ENCODE assay signal across 18 cellular contexts in the genomic region with DNA sequence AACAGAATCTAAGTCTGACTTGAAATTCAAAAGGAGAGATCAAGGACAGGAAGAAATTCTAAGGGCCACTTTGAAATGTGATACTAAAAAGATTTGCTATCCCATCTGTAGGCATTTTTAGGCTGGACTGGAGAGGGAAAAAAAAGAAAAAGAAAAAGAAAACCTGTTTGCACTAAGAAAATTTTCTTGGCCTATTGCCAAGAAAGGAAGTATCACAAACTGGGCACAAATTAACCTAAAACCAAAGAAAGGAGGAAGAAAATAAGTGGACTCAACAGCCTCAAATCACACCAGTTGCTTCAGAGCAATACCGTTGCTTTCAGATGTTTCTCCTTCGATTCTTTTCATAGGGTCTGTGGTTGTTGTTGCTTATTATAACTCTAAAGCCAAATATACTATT.
A peak's percentile ranks its signal among the peaks of the same experiment; 100 is the strongest.
DNase-seq lines count a peak whose midpoint lies in the region; ATAC-seq, FAIRE-seq and TF ChIP-seq lines count a peak whose summit lies in the region.
"Had no signal": no experiment of that assay in that cellular context is flagged by ENCODE, and none has a peak within 500 bp of the region (broad histone marks: within the 10 kb centered on the region; RNA-seq: fewer than 3 reads in every experiment).

No MANE protein-coding gene starts in this region.

- H3K4me3 ChIP-seq in GM23338 (no peak overlapping the region), OCI-LY3 (ENCODE audit: low read length) (peak overlapping the region; percentile 76; the same call in 1 of the 2 replicates), kidney (ENCODE audit: low read length in 2 of 2) (no peak overlapping the region)

- TF ChIP-seq CTCF in GM23338 (conservative IDR thresholded peaks at IDR 0.05; ENCODE audit: low read depth in 2 of 2) (no peak), OCI-LY3 (IDR thresholded peaks at IDR 0.05; ENCODE audit: low read depth, low read length) (no peak), neural crest cell (conservative IDR thresholded peaks at IDR 0.05) (no peak), kidney (IDR thresholded peaks at IDR 0.05; ENCODE audit: borderline replicate concordance, extremely low read depth, insufficient read depth) (no peak), GM13976 (IDR thresholded peaks at IDR 0.05; ENCODE audit: borderline replicate concordance, control extremely low read depth, extremely low read depth, insufficient read depth, missing control alignments) (no peak)

- H2AFZ ChIP-seq in GM23338 (no peak overlapping the region), OCI-LY3 (ENCODE audit: low read depth, low read length) (no peak overlapping the region)

- H3K4me1 Mint-ChIP-seq in GM23338 (peaks cover 41% of the 10 kb centered on the region), neural crest cell (peaks cover 48% of the 10 kb centered on the region)

- H3K27me3 ChIP-seq in GM23338 (ENCODE audit: insufficient read depth) = no peaks in the 10 kb centered on the region
- no peaks in the 10 kb centered on the region for H3K27me3 ChIP-seq in OCI-LY3 (ENCODE audit: low read depth, low read length)
- H3K27me3 ChIP-seq: BE2C had no signal

- H3K36me3 Mint-ChIP-seq in GM23338 (ENCODE audit: low read depth) (no peaks in the 10 kb centered on the region), neural crest cell (ENCODE audit: low read depth) (no peaks in the 10 kb centered on the region)
- H3K36me3 Mint-ChIP-seq: CD8-positive, alpha-beta memory T cell had no signal

- H3K9ac ChIP-seq in OCI-LY3 (ENCODE audit: low read length) = no peak overlapping the region
- no peak overlapping the region for H3K9ac ChIP-seq in kidney (ENCODE audit: low read length in 2 of 2)

- FAIRE-seq in kidney (lab: Jason Lieb, UNC) = no peak

- intact Hi-C loops in kidney (cut with DNase I) = no loop called here

- H3K27ac Mint-ChIP-seq in GM23338 = no peak overlapping the region
- no peak overlapping the region for H3K27ac Mint-ChIP-seq in neural crest cell (ENCODE audit: unreplicated experiment)
- H3K27ac Mint-ChIP-seq: CD8-positive, alpha-beta memory T cell; H9 had no signal

- peak overlapping the region; percentile 64 for H3K4me2 ChIP-seq in GM23338
- H3K4me2 ChIP-seq in OCI-LY3 (ENCODE audit: low read length) = peak overlapping the region; percentile 87

- H3K4me1 ChIP-seq in GM23338 (ENCODE audit: insufficient read depth) (peaks cover 23% of the 10 kb centered on the region), OCI-LY3 (ENCODE audit: low read length) (peaks cover 15% of the 10 kb centered on the region), kidney (ENCODE audit: control insufficient read depth in 1 of 2, insufficient read depth in 1 of 2, low read depth in 1 of 2, low read length in 2 of 2) (peaks cover 0 to 2% of the 10 kb centered on the region in 2 donors)
- H3K4me1 ChIP-seq: BE2C had no signal

- no peaks in the 10 kb centered on the region; the same call in 1 of the 2 replicates for H3K9me2 ChIP-seq in GM23338 (ENCODE audit: insufficient read depth)

- ATAC-seq in GM23338 = no peak

- H3K9me3 ChIP-seq in OCI-LY3 (ENCODE audit: insufficient read depth, low read length) = no peaks in the 10 kb centered on the region
- no peaks in the 10 kb centered on the region for H3K9me3 ChIP-seq in kidney (ENCODE audit: control insufficient read depth in 1 of 2, low read length in 2 of 2)
- H3K9me3 ChIP-seq: BE2C had no signal

- H3K27ac ChIP-seq in GM23338 (ENCODE audit: low read depth) (no peak overlapping the region), OCI-LY3 (ENCODE audit: low read length) (no peak overlapping the region), kidney (ENCODE audit: low read depth in 2 of 2, low read length in 2 of 2) (no peak overlapping the region)
- H3K27ac ChIP-seq: 22Rv1 had no signal

- H3K79me2 ChIP-seq in GM23338 (replicated peaks; ENCODE audit: insufficient read depth) = no peaks in the 10 kb centered on the region
- no peaks in the 10 kb centered on the region for H3K79me2 ChIP-seq in OCI-LY3 (ENCODE audit: low read length)

- H3K9me3 Mint-ChIP-seq in GM23338 (no peaks in the 10 kb centered on the region), neural crest cell (no peaks in the 10 kb centered on the region)
- H3K9me3 Mint-ChIP-seq: CD8-positive, alpha-beta memory T cell; H9 had no signal

- in situ Hi-C loops in GM13976 (cut with MboI; ENCODE audit: low sequenced_read_pairs, unreplicated experiment) = no loop called here

- H3K36me3 ChIP-seq in GM23338 (ENCODE audit: insufficient read depth) = no peaks in the 10 kb centered on the region
- H3K36me3 ChIP-seq in OCI-LY3 (replicated peaks; ENCODE audit: low read depth, low read length) = no peaks in the 10 kb centered on the region
- no peaks in the 10 kb centered on the region for H3K36me3 ChIP-seq in kidney (ENCODE audit: control insufficient read depth in 1 of 2, insufficient read depth in 2 of 2, low read length in 2 of 2)
- H3K36me3 ChIP-seq: BE2C had no signal

- no peaks in the 10 kb centered on the region for H3F3A ChIP-seq in GM23338 (replicated peaks; ENCODE audit: low read depth)

- no peak overlapping the region for H3K4me3 Mint-ChIP-seq in GM23338
- peak overlapping the region; percentile 72 for H3K4me3 Mint-ChIP-seq in neural crest cell

- H4K20me1 ChIP-seq in GM23338 (replicated peaks; ENCODE audit: insufficient read depth) (no peaks in the 10 kb centered on the region), OCI-LY3 (ENCODE audit: insufficient read depth, low read length) (no peaks in the 10 kb centered on the region)

- peak; percentile 12 for DNase-seq in DMS 273 (lab: John Stamatoyannopoulos, UW; ENCODE audit: unreplicated experiment)
- DNase-seq in DMS 273 treated with DMSO at 0.1 percent for 48 hours (lab: John Stamatoyannopoulos, UW) = no peak
- DNase-seq in GM23338 (ENCODE audit: low spot score) = no peak
- no peak for DNase-seq in neural crest cell (ENCODE audit: low read depth, low spot score)
- DNase-seq in activated CD8-positive, alpha-beta memory T cell treated with anti-CD3 and anti-CD28 coated beads, Interleukin-2, amount 50 U/mL, for 4 hours = no peak
- no peak for DNase-seq in kidney
- no peak for DNase-seq in GM13976 (ENCODE audit: low spot score)
- DNase-seq: BE2C; CD8-positive, alpha-beta memory T cell; EL; H9; MM.1S; NCI-H1105 treated with DMSO at 0.1 percent for 48 hours; NCI-H1694 treated with DMSO at 0.1 percent for 48 hours; NCI-H2107; NCI-H524 treated with DMSO at 0.1 percent for 48 hours had no signal

- H3K27me3 Mint-ChIP-seq in GM23338 (ENCODE audit: insufficient read depth, low read depth, poor library complexity) (peaks cover 4% of the 10 kb centered on the region), neural crest cell (ENCODE audit: low read depth) (no peaks in the 10 kb centered on the region)

TF ChIP-seq in GM23338, 12 proteins besides CTCF, POLR2A, EP300 and RAD21 (continues in another document):
- TF ChIP-seq, protein P1, sequence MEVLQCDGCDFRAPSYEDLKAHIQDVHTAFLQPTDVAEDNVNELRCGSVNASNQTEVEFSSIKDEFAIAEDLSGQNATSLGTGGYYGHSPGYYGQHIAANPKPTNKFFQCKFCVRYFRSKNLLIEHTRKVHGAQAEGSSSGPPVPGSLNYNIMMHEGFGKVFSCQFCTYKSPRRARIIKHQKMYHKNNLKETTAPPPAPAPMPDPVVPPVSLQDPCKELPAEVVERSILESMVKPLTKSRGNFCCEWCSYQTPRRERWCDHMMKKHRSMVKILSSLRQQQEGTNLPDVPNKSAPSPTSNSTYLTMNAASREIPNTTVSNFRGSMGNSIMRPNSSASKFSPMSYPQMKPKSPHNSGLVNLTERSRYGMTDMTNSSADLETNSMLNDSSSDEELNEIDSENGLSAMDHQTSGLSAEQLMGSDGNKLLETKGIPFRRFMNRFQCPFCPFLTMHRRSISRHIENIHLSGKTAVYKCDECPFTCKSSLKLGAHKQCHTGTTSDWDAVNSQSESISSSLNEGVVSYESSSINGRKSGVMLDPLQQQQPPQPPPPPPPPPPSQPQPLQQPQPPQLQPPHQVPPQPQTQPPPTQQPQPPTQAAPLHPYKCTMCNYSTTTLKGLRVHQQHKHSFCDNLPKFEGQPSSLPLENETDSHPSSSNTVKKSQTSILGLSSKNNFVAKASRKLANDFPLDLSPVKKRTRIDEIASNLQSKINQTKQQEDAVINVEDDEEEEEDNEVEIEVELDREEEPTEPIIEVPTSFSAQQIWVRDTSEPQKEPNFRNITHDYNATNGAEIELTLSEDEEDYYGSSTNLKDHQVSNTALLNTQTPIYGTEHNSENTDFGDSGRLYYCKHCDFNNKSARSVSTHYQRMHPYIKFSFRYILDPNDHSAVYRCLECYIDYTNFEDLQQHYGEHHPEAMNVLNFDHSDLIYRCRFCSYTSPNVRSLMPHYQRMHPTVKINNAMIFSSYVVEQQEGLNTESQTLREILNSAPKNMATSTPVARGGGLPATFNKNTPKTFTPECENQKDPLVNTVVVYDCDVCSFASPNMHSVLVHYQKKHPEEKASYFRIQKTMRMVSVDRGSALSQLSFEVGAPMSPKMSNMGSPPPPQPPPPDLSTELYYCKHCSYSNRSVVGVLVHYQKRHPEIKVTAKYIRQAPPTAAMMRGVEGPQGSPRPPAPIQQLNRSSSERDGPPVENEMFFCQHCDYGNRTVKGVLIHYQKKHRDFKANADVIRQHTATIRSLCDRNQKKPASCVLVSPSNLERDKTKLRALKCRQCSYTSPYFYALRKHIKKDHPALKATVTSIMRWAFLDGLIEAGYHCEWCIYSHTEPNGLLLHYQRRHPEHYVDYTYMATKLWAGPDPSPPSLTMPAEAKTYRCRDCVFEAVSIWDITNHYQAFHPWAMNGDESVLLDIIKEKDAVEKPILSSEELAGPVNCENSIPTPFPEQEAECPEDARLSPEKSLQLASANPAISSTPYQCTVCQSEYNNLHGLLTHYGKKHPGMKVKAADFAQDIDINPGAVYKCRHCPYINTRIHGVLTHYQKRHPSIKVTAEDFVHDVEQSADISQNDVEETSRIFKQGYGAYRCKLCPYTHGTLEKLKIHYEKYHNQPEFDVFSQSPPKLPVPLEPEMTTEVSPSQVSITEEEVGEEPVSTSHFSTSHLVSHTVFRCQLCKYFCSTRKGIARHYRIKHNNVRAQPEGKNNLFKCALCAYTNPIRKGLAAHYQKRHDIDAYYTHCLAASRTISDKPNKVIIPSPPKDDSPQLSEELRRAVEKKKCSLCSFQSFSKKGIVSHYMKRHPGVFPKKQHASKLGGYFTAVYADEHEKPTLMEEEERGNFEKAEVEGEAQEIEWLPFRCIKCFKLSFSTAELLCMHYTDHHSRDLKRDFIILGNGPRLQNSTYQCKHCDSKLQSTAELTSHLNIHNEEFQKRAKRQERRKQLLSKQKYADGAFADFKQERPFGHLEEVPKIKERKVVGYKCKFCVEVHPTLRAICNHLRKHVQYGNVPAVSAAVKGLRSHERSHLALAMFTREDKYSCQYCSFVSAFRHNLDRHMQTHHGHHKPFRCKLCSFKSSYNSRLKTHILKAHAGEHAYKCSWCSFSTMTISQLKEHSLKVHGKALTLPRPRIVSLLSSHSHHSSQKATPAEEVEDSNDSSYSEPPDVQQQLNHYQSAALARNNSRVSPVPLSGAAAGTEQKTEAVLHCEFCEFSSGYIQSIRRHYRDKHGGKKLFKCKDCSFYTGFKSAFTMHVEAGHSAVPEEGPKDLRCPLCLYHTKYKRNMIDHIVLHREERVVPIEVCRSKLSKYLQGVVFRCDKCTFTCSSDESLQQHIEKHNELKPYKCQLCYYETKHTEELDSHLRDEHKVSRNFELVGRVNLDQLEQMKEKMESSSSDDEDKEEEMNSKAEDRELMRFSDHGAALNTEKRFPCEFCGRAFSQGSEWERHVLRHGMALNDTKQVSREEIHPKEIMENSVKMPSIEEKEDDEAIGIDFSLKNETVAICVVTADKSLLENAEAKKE (CRISPR knock-in tag; IDR thresholded peaks at IDR 0.05) = no peak
- no peak for TF ChIP-seq ZNF114 (CRISPR knock-in tag; IDR thresholded peaks at IDR 0.05)
